ENCODE assay signal across 13 cellular contexts in genomic region chr3:58668247-58668646, GRCh38. TPM values are rescaled to one million over a fixed set of nuclear protein-coding genes. Genes with fewer than 3 reads are reported as not detected.
"Had no signal": no experiment of that assay in that cellular context is flagged by ENCODE, and none has a peak within 500 bp of the region (broad histone marks: within the 10 kb centered on the region; RNA-seq: fewer than 3 reads in every experiment).

No MANE protein-coding gene starts in this region.

- H3K4me3 ChIP-seq: right atrium auricular region, SK-N-MC, skin epidermis, upper lobe of right lung had no signal

- ATAC-seq: activated CD4-positive, CD25-positive, alpha-beta regulatory T cell treated with anti-CD3 and anti-CD28 coated beads, Interleukin-2, amount 50 U/mL, for 24 hours; activated T-helper 17 cell treated with anti-CD3 and anti-CD28 coated beads, Interleukin-2, amount 50 U/mL, for 72 hours; upper lobe of right lung had no signal

- DNase-seq: activated naive CD4-positive, alpha-beta T cell treated with Interleukin-2 at 50 U/mL for 16 hours; anterior cingulate cortex; brain microvascular endothelial cell; erythroblast; kidney; naive B cell; upper lobe of right lung had no signal

- H3K9me3 ChIP-seq: right atrium auricular region, upper lobe of right lung had no signal

- H3K36me3 ChIP-seq: brain microvascular endothelial cell, right atrium auricular region, upper lobe of right lung had no signal

- H3K4me1 ChIP-seq: right atrium auricular region had no signal

- H3K27ac ChIP-seq: brain microvascular endothelial cell, right atrium auricular region, SK-N-MC, skin epidermis, upper lobe of right lung had no signal

- H3K27me3 ChIP-seq: brain microvascular endothelial cell, right atrium auricular region, upper lobe of right lung had no signal

RNA-seq across cellular contexts. Expression of gene FAM3D, which starts 1.7 kb away (rescaled TPM):
- total RNA-seq: activated T-helper 17 cell treated with anti-CD3 and anti-CD28 coated beads, Interleukin-2, amount 50 U/mL, for 72 hours; right atrium auricular region; temporal lobe had no signal
